Comparison of ENCODE assay signal across 8 cellular contexts in genomic region chr16:2206420-2206779, GRCh38. TPM values are rescaled to one million over a fixed set of nuclear protein-coding genes. Genes with fewer than 3 reads are reported as not detected.
A peak's percentile ranks its signal among the peaks of the same experiment; 100 is the strongest.
DNase-seq lines count a peak whose midpoint lies in the region; ATAC-seq and TF ChIP-seq lines count a peak whose summit lies in the region.

No MANE protein-coding gene starts in this region.

- peak overlapping the region; percentile 97 for H3K4me2 ChIP-seq in mammary epithelial cell (ENCODE audit: insufficient read depth, low read depth, low read length)

- intact Hi-C loops in mammary epithelial cell (cut with micrococcal nuclease), result no loop called here

- H3K9me3 ChIP-seq in mammary epithelial cell (replicated peaks; ENCODE audit: insufficient read depth, low read length) (no peaks in the 10 kb centered on the region), muscle layer of colon (ENCODE audit: low read length) (no peaks in the 10 kb centered on the region)

- no TSS peak for BruUV-seq in mammary epithelial cell (replicated peaks; lab: Mats Ljungman, UMichigan)

- H2AFZ ChIP-seq in ACC112 (ENCODE audit: low read length, unreplicated experiment) (no peak overlapping the region), mammary epithelial cell (ENCODE audit: low read depth, low read length) (no peak overlapping the region)

- H3K9ac ChIP-seq in mammary epithelial cell (ENCODE audit: insufficient read depth, low read length) (no peak overlapping the region), muscle layer of colon (ENCODE audit: low read length) (peak overlapping the region; percentile 33)

- H3K4me1 ChIP-seq in ACC112 (ENCODE audit: control insufficient read depth, insufficient read depth, low read length, unreplicated experiment), result peaks cover 9% of the 10 kb centered on the region
- H3K4me1 ChIP-seq in mammary epithelial cell (ENCODE audit: insufficient read depth, low read length), result peaks cover 24% of the 10 kb centered on the region
- peaks cover 11% of the 10 kb centered on the region for H3K4me1 ChIP-seq in muscle layer of colon (ENCODE audit: insufficient read depth, low read length)

- H4K20me1 ChIP-seq in mammary epithelial cell (ENCODE audit: insufficient read depth, low read length), result no peaks in the 10 kb centered on the region

- H3K27ac ChIP-seq in ACC112 (ENCODE audit: low read depth, low read length) (no peak overlapping the region), HL-60 (replicated peaks) (peak overlapping the region; percentile 97), mammary epithelial cell (ENCODE audit: insufficient read depth, low read depth, low read length) (no peak overlapping the region), muscle layer of colon (ENCODE audit: low read depth, low read length) (no peak overlapping the region)

- DNase-seq in HL-60 (ENCODE audit: low read depth in 1 of 2, low spot score in 1 of 2) (peak in 1 of 2 experiments; percentile 14), mammary epithelial cell (no peak), SIG-M5 treated with dmso at 0.1 percent for 504 hours (lab: John Stamatoyannopoulos, UW; ENCODE audit: unreplicated experiment) (no peak), D341Med (ENCODE audit: low spot score) (no peak)

- in situ Hi-C loops in mammary epithelial cell (cut with MboI; ENCODE audit: low sequenced_read_pairs in 2 of 2), result no loop called here

- TF ChIP-seq CTCF in HL-60 (IDR thresholded peaks at IDR 0.05; ENCODE audit: insufficient read depth, low read length), result no peak
- TF ChIP-seq CTCF in mammary epithelial cell (conservative IDR thresholded peaks at IDR 0.05 in 1 of 2, IDR thresholded peaks at IDR 0.05 in 1 of 2; ENCODE audit: extremely low read depth in 1 of 2, insufficient read depth in 1 of 2, low read depth in 1 of 2, low read length in 2 of 2), result no peak

- H3K27me3 ChIP-seq in ACC112 (ENCODE audit: insufficient read depth, low read length) (no peaks in the 10 kb centered on the region), HL-60 (ENCODE audit: insufficient read depth, poor library complexity, severe bottlenecking) (no peaks in the 10 kb centered on the region), mammary epithelial cell (ENCODE audit: insufficient read depth, low read length) (no peaks in the 10 kb centered on the region), muscle layer of colon (ENCODE audit: control insufficient read depth in 1 of 2, insufficient read depth in 2 of 2, low read length in 2 of 2) (no peaks in the 10 kb centered on the region)

- ATAC-seq in GM19463 (IDR thresholded peaks at IDR 0.05; ENCODE audit: unreplicated experiment), result no peak
- ATAC-seq in HG03565 (IDR thresholded peaks at IDR 0.05; ENCODE audit: unreplicated experiment), result no peak

- H3K36me3 ChIP-seq in ACC112 (ENCODE audit: insufficient read depth, low read length), result peaks cover 6% of the 10 kb centered on the region; the same call in 1 of the 2 replicates
- H3K36me3 ChIP-seq in mammary epithelial cell (ENCODE audit: insufficient read depth, low read length), result peaks cover 4% of the 10 kb centered on the region
- H3K36me3 ChIP-seq in muscle layer of colon (ENCODE audit: insufficient read depth, low read length), result peaks cover 19% of the 10 kb centered on the region

- 83% methylated on average over 7 of the region's 18 CpGs for WGBS in mammary epithelial cell (ENCODE audit: low coverage, missing lambda C conversion rate)

- CTCF ChIA-PET in mammary epithelial cell (lab: Charles Lee; ENCODE audit: low non-redundant PET), result no interaction called here

- dilution Hi-C loops in mammary epithelial cell (cut with HindIII; ENCODE audit: low sequenced_read_pairs), result loop anchor here (5.0 kb wide), 2 partner anchors 36 to 39 kb away; no protein-coding TSS in a partner anchor

- H3K79me2 ChIP-seq in ACC112 (ENCODE audit: control insufficient read depth, insufficient read depth, low read length, unreplicated experiment) (peaks cover 8% of the 10 kb centered on the region), mammary epithelial cell (ENCODE audit: insufficient read depth, low read length) (peaks cover 21% of the 10 kb centered on the region)

- peak overlapping the region; percentile 100 for H3K4me3 ChIP-seq in ACC112 (ENCODE audit: low read depth, low read length)
- H3K4me3 ChIP-seq in HL-60 (replicated peaks; ENCODE audit: insufficient read depth, low read length), result peak overlapping the region; percentile 80
- H3K4me3 ChIP-seq in mammary epithelial cell (replicated peaks in 1 of 3; ENCODE audit: insufficient read depth in 1 of 3, low read depth in 2 of 3, low read length in 3 of 3), result peak overlapping the region; percentile 92 to 97 (median 95)
- peak overlapping the region; percentile 76 to 95 for H3K4me3 ChIP-seq in muscle layer of colon (ENCODE audit: low read depth in 1 of 2, low read length in 2 of 2)

RNA-seq across cellular contexts. Expression of gene MLST8, which starts 1.1 kb away (rescaled TPM):
- total RNA-seq in mammary epithelial cell, result 10 to 100 TPM; 39.0 to 55.8 TPM
- polyA plus RNA-seq in mammary epithelial cell, result 68.1 TPM
- polyA minus RNA-seq in mammary epithelial cell, result 45.8 TPM

RNA-seq across cellular contexts. Expression of gene BRICD5, which starts 4.3 kb away (rescaled TPM):
- total RNA-seq in mammary epithelial cell, result 1 to 10 TPM in 1 of 2 donors, under 1 TPM in 1; 0.67 to 4.3 TPM
- 1.7 TPM for polyA plus RNA-seq in mammary epithelial cell
- polyA minus RNA-seq in mammary epithelial cell, result not detected

RNA-seq across cellular contexts. Expression of gene PGP, which starts 8.2 kb away (rescaled TPM):
- 10 to 100 TPM; 12.8 to 19.0 TPM for total RNA-seq in mammary epithelial cell
- 19.9 TPM for polyA plus RNA-seq in mammary epithelial cell
- 6.6 TPM for polyA minus RNA-seq in mammary epithelial cell

RNA-seq across cellular contexts. Expression of gene CASKIN1, which starts 10.0 kb away (rescaled TPM):
- total RNA-seq in mammary epithelial cell, result 1 to 10 TPM in 1 of 2 donors, under 1 TPM in 1; 0.83 to 1.4 TPM
- 0.09 TPM for polyA plus RNA-seq in mammary epithelial cell
- not detected for polyA minus RNA-seq in mammary epithelial cell

RNA-seq across cellular contexts. Expression of gene E4F1, which starts 17.0 kb away (rescaled TPM):
- 10 to 100 TPM; 22.0 to 24.8 TPM for total RNA-seq in mammary epithelial cell
- polyA plus RNA-seq in mammary epithelial cell, result 15.2 TPM
- 8.6 TPM for polyA minus RNA-seq in mammary epithelial cell
